ENCODE assay signal across 38 cellular contexts in the genomic region with DNA sequence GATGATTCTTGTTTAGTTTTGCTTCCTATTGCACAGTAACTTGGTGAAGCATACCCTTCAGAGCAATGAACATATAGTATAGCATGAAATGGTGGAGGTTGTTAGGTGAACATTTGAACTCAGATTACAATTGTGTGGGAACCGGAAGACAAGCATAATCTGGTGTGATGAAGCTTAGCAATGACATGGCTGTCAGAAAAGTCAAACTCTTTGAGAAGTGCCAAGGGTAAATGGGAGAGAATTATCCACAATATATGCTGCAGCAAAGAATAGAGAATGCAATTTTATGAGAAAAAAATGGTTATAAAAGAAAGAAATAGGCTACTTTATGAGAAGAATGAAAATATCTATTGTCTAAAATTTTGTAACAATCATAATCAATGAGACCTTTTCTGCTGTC.
"Had no signal": no experiment of that assay in that cellular context is flagged by ENCODE, and none has a peak within 500 bp of the region (broad histone marks: within the 10 kb centered on the region; RNA-seq: fewer than 3 reads in every experiment).

No MANE protein-coding gene starts in this region.

- H3K9me3 ChIP-seq: ascending aorta had no signal

- H3K4me3 ChIP-seq: ascending aorta, cardiac muscle cell had no signal

- H3K27ac ChIP-seq: ascending aorta, cardiac muscle cell, VCaP had no signal

- ATAC-seq: activated CD8-positive, alpha-beta T cell treated with anti-CD3 and anti-CD28 coated beads for 36 hours; activated naive CD4-positive, alpha-beta T cell treated with anti-CD3 and anti-CD28 coated beads, Interleukin-2, amount 50 U/mL, for 72 hours; activated naive CD8-positive, alpha-beta T cell treated with anti-CD3 and anti-CD28 coated beads, Interleukin-2, amount 50 U/mL, for 24 hours; activated T-cell treated with anti-CD3 and anti-CD28 coated beads, Interleukin-2, amount 50 U/mL, for 4 hours; activated T-cell treated with anti-CD3 and anti-CD28 coated beads, Interleukin-2, amount 50 U/mL, for 72 hours; activated T-helper 17 cell treated with anti-CD3 and anti-CD28 coated beads, Interleukin-2, amount 50 U/mL, for 72 hours had no signal

- H3K27me3 Mint-ChIP-seq: activated B cell treated with CpG ODN at 0.5 μM for 24 hours; activated CD4-positive, alpha-beta memory T cell treated with anti-CD3 and anti-CD28 coated beads for 36 hours; activated CD4-positive, alpha-beta T cell treated with anti-CD3 and anti-CD28 coated beads, Interleukin-2, amount 10 ng/mL, durations not matched to agents 24 days and 14 days; activated CD8-positive, alpha-beta T cell treated with anti-CD3 and anti-CD28 coated beads for 36 hours; activated naive CD8-positive, alpha-beta T cell treated with anti-CD3 and anti-CD28 coated beads, Interleukin-2, amount 10 ng/mL, durations not matched to agents 7 days and 5 days; activated naive CD8-positive, alpha-beta T cell treated with anti-CD3 and anti-CD28 coated beads, Interleukin-2, amount 50 U/mL, for 24 hours; activated T-helper 17 cell treated with anti-CD3 and anti-CD28 coated beads, Interleukin-2, amount 50 U/mL, for 72 hours; brain; central memory CD8-positive, alpha-beta T cell had no signal

- H3K27me3 ChIP-seq: ascending aorta, cardiac muscle cell had no signal

- H3K36me3 Mint-ChIP-seq: activated CD4-positive, alpha-beta memory T cell treated with anti-CD3 and anti-CD28 coated beads for 36 hours; activated naive CD4-positive, alpha-beta T cell treated with anti-CD3 and anti-CD28 coated beads, Interleukin-2, amount 50 U/mL, for 72 hours; activated naive CD8-positive, alpha-beta T cell treated with anti-CD3 and anti-CD28 coated beads, Interleukin-2, amount 10 ng/mL, durations not matched to agents 7 days and 5 days; brain had no signal

- H3K9me3 Mint-ChIP-seq: activated B cell treated with CpG ODN at 0.5 μM for 24 hours; activated CD4-positive, alpha-beta T cell treated with anti-CD3 and anti-CD28 coated beads, Interleukin-2, amount 10 ng/mL, durations not matched to agents 24 days and 14 days; activated CD8-positive, alpha-beta T cell treated with anti-CD3 and anti-CD28 coated beads for 36 hours; activated naive CD4-positive, alpha-beta T cell treated with anti-CD3 and anti-CD28 coated beads for 36 hours; brain had no signal

- FAIRE-seq: bronchial epithelial cell, TTC549 had no signal

- H3K36me3 ChIP-seq: ascending aorta, cardiac muscle cell had no signal

- H3K4me3 Mint-ChIP-seq: activated B cell treated with CpG ODN at 0.5 μM for 24 hours; activated CD4-positive, alpha-beta memory T cell treated with anti-CD3 and anti-CD28 coated beads for 36 hours; activated CD4-positive, alpha-beta T cell treated with anti-CD3 and anti-CD28 coated beads, Interleukin-2, amount 10 ng/mL, durations not matched to agents 24 days and 14 days; activated CD8-positive, alpha-beta T cell treated with anti-CD3 and anti-CD28 coated beads for 36 hours; activated naive CD4-positive, alpha-beta T cell treated with anti-CD3 and anti-CD28 coated beads for 36 hours; activated naive CD8-positive, alpha-beta T cell treated with anti-CD3 and anti-CD28 coated beads, Interleukin-2, amount 10 ng/mL, durations not matched to agents 7 days and 5 days; activated naive CD8-positive, alpha-beta T cell treated with anti-CD3 and anti-CD28 coated beads, Interleukin-2, amount 50 U/mL, for 24 hours; activated T-cell treated with anti-CD3 and anti-CD28 coated beads, Interleukin-2, amount 50 U/mL, for 4 hours; activated T-cell treated with anti-CD3 and anti-CD28 coated beads, Interleukin-2, amount 50 U/mL, for 72 hours; activated T-helper 1 cell treated with anti-CD3 and anti-CD28 coated beads, Interleukin-12 subunit alpha, Interleukin-12 subunit beta, Interleukin-2, Interleukin-4 antibody, amounts not matched to agents 30 ng/mL and 10 ng/mL and 1 ng/mL, durations not matched to agents 14 hours and 24 hours and 36 hours; activated T-helper 17 cell treated with anti-CD3 and anti-CD28 coated beads, Interleukin-2, amount 50 U/mL, for 72 hours; brain; central memory CD8-positive, alpha-beta T cell; T-helper 1 cell treated with Interleukin-12 subunit alpha and Interleukin-12 subunit beta and Interleukin-4 antibody, amounts not matched to agents 30 μg/mL and 1 μg/mL, for 36 hours; T-helper 2 cell treated with Interferon-gamma antibody and Interleukin-4, amounts not matched to agents 5 μg/mL and 100 μg/mL, for 36 hours had no signal

- H3K4me1 ChIP-seq: ascending aorta had no signal

- H3K27ac Mint-ChIP-seq: activated B cell treated with CpG ODN at 0.5 μM for 24 hours; activated CD4-positive, alpha-beta memory T cell treated with anti-CD3 and anti-CD28 coated beads for 36 hours; activated CD4-positive, alpha-beta T cell treated with anti-CD3 and anti-CD28 coated beads, Interleukin-2, amount 10 ng/mL, durations not matched to agents 24 days and 14 days; activated CD8-positive, alpha-beta T cell treated with anti-CD3 and anti-CD28 coated beads for 36 hours; activated naive CD4-positive, alpha-beta T cell treated with anti-CD3 and anti-CD28 coated beads for 36 hours; activated naive CD4-positive, alpha-beta T cell treated with anti-CD3 and anti-CD28 coated beads, Interleukin-2, amount 50 U/mL, for 72 hours; activated naive CD8-positive, alpha-beta T cell treated with anti-CD3 and anti-CD28 coated beads, Interleukin-2, amount 10 ng/mL, durations not matched to agents 7 days and 5 days; activated naive CD8-positive, alpha-beta T cell treated with anti-CD3 and anti-CD28 coated beads, Interleukin-2, amount 50 U/mL, for 24 hours; activated T-cell treated with anti-CD3 and anti-CD28 coated beads, Interleukin-2, amount 50 U/mL, for 72 hours; activated T-helper 1 cell treated with anti-CD3 and anti-CD28 coated beads, Interleukin-12 subunit alpha, Interleukin-12 subunit beta, Interleukin-2, Interleukin-4 antibody, amounts not matched to agents 30 ng/mL and 10 ng/mL and 1 ng/mL, durations not matched to agents 14 hours and 24 hours and 36 hours; activated T-helper 17 cell treated with anti-CD3 and anti-CD28 coated beads, Interleukin-2, amount 50 U/mL, for 72 hours; brain; T-helper 1 cell treated with Interleukin-12 subunit alpha and Interleukin-12 subunit beta and Interleukin-4 antibody, amounts not matched to agents 30 μg/mL and 1 μg/mL, for 36 hours; T-helper 2 cell treated with Interferon-gamma antibody and Interleukin-4, amounts not matched to agents 5 μg/mL and 100 μg/mL, for 36 hours had no signal

- H3K4me1 Mint-ChIP-seq: activated B cell treated with CpG ODN at 0.5 μM for 24 hours; activated CD4-positive, alpha-beta T cell treated with anti-CD3 and anti-CD28 coated beads, Interleukin-2, amount 10 ng/mL, durations not matched to agents 24 days and 14 days; activated naive CD8-positive, alpha-beta T cell treated with anti-CD3 and anti-CD28 coated beads, Interleukin-2, amount 10 ng/mL, durations not matched to agents 7 days and 5 days; activated naive CD8-positive, alpha-beta T cell treated with anti-CD3 and anti-CD28 coated beads, Interleukin-2, amount 50 U/mL, for 24 hours; activated T-helper 17 cell treated with anti-CD3 and anti-CD28 coated beads, Interleukin-2, amount 50 U/mL, for 72 hours; brain; central memory CD8-positive, alpha-beta T cell had no signal

- DNase-seq: activated B cell treated with CpG ODN at 0.5 μM for 24 hours; activated CD4-positive, alpha-beta memory T cell treated with anti-CD3 and anti-CD28 coated beads for 36 hours; activated CD4-positive, alpha-beta T cell treated with anti-CD3 and anti-CD28 coated beads for 4 hours; activated CD4-positive, alpha-beta T cell treated with anti-CD3 and anti-CD28 coated beads, Interleukin-2, amount 10 ng/mL, durations not matched to agents 24 days and 14 days; activated CD4-positive, alpha-beta T cell treated with anti-CD3 and anti-CD28 coated beads, Interleukin-2, amount 50 U/mL, for 1 hour; activated CD4-positive, alpha-beta T cell treated with anti-CD3 and anti-CD28 coated beads, Interleukin-2, amount 50 U/mL, for 4 hours; activated CD4-positive, CD25-positive, alpha-beta regulatory T cell treated with anti-CD3 and anti-CD28 coated beads, Interleukin-2, amount 50 U/mL, for 72 hours; activated CD8-positive, alpha-beta memory T cell treated with anti-CD3 and anti-CD28 coated beads, Interleukin-2, amount 50 U/mL, for 4 hours; activated CD8-positive, alpha-beta T cell treated with anti-CD3 and anti-CD28 coated beads for 36 hours; activated effector memory CD4-positive, alpha-beta T cell treated with anti-CD3 and anti-CD28 coated beads, Interleukin-2, amount 50 U/mL, for 16 hours; activated gamma-delta T cell treated with Interleukin-2 at 50 U/mL for 16 hours; activated naive CD4-positive, alpha-beta T cell; activated naive CD4-positive, alpha-beta T cell treated with anti-CD3 and anti-CD28 coated beads for 36 hours; activated naive CD4-positive, alpha-beta T cell treated with anti-CD3 and anti-CD28 coated beads, Interleukin-2, amount 50 U/mL, for 16 hours; activated naive CD8-positive, alpha-beta T cell treated with anti-CD3 and anti-CD28 coated beads, Interleukin-2, amount 10 ng/mL, durations not matched to agents 7 days and 5 days; activated naive CD8-positive, alpha-beta T cell treated with anti-CD3 and anti-CD28 coated beads, Interleukin-2, amount 50 U/mL, for 24 hours; activated T-cell treated with anti-CD3 and anti-CD28 coated beads for 4 hours; activated T-cell treated with anti-CD3 and anti-CD28 coated beads, Interleukin-2, amount 50 U/mL, for 1 hour; activated T-cell treated with anti-CD3 and anti-CD28 coated beads, Interleukin-2, amount 50 U/mL, for 4 hours; activated T-cell treated with anti-CD3 and anti-CD28 coated beads, Interleukin-2, amount 50 U/mL, for 72 hours; amygdala; anterior cingulate cortex; cerebellar nuclear complex; T-helper 1 cell; T-helper 2 cell; T-helper 9 cell had no signal
